Comparison of ENCODE assay signal across 9 cellular contexts in the genomic region with DNA sequence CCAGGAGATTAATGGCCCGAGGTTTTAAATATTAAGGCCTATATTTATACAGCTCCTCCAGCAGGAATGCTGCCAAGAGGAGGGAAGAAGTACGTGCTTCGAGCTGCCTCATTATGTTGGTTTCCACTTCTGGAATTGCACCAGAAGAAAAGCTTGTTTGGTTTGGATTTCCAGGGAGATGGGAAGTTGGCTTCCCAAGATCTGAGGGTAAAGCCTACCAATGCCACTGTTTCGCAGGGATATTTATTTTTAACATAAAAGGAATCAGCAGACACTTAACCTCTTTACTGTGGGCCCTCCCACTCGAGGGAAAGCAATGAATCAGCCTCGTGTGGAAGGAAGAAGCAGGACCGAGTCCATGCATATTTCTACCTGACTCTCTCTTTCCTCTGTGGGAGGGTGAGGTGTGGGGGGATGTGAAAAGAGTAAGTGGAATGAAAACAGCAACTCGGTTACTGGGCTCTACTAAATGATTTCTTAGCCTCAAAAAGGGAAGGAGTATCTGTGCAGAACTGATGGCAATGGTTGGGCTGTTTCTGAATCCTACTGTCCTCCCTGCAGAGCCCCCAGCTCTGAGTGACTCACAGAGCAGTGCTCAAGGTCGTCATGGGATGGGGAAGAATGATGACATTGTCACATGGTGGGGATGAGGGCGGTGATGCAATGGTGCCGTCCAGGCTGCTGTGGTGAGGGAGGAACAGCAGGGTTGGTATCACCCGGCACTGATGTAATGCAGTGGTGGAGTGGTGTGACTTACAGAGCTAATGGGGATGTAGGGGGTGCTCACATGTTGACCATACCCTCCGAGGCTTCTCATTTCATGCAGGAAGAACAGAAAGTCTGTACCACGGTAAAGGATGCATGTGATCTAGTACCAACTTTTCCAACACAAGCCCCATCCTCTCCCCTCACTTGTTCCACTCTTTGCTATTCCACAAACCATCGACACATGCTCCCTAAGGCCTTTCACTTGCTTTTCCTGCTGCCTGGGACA.
DNase-seq lines count a peak whose midpoint lies in the region; ATAC-seq and TF ChIP-seq lines count a peak whose summit lies in the region.
"Had no signal": no experiment of that assay in that cellular context is flagged by ENCODE, and none has a peak within 500 bp of the region (broad histone marks: within the 10 kb centered on the region; RNA-seq: fewer than 3 reads in every experiment).

No MANE protein-coding gene starts in this region.

- no peaks in the 10 kb centered on the region for H3K36me3 Mint-ChIP-seq in activated CD4-positive, alpha-beta memory T cell treated with anti-CD3 and anti-CD28 coated beads for 36 hours
- no peaks in the 10 kb centered on the region for H3K36me3 Mint-ChIP-seq in activated CD4-positive, alpha-beta memory T cell treated with anti-CD3 and anti-CD28 coated beads, Interleukin-2, amount 10 ng/mL, durations not matched to agents 7 days and 5 days (ENCODE audit: low read depth)
- H3K36me3 Mint-ChIP-seq in activated T-helper 1 cell treated with anti-CD3 and anti-CD28 coated beads, Interleukin-12 subunit alpha, Interleukin-12 subunit beta, Interleukin-2, Interleukin-4 antibody, amounts not matched to agents 30 ng/mL and 10 ng/mL and 1 ng/mL, durations not matched to agents 14 hours and 24 hours and 36 hours (ENCODE audit: low read depth): no peaks in the 10 kb centered on the region

- intact Hi-C loops in activated CD4-positive, alpha-beta memory T cell treated with anti-CD3 and anti-CD28 coated beads for 36 hours (cut with micrococcal nuclease): loop anchor here (1.0 kb wide), 2 partner anchors 29 to 58 kb away; no protein-coding TSS in a partner anchor
- intact Hi-C loops in activated T-helper 1 cell treated with anti-CD3 and anti-CD28 coated beads, Interleukin-12 subunit alpha, Interleukin-12 subunit beta, Interleukin-2, Interleukin-4 antibody, amounts not matched to agents 30 ng/mL and 10 ng/mL and 1 ng/mL, durations not matched to agents 14 hours and 24 hours and 36 hours (cut with micrococcal nuclease): loop anchor here (1.0 to 5.0 kb wide), 4 partner anchors 8 to 788 kb away; partner anchors contain the start of gene SPDL1
- intact Hi-C loops in prostate gland (cut with DNase I): no loop called here
- intact Hi-C loops in colonic mucosa (cut with DNase I): no loop called here

- POLR2A ChIA-PET in activated CD4-positive, alpha-beta memory T cell treated with anti-CD3 and anti-CD28 coated beads for 36 hours (lab: Charles Lee): interaction anchor here (1.1 kb wide), 1 partner anchor 29 kb away, joined by 4 read pairs; no protein-coding TSS in a partner anchor
- POLR2A ChIA-PET in activated CD4-positive, alpha-beta memory T cell treated with anti-CD3 and anti-CD28 coated beads, Interleukin-2, amount 10 ng/mL, durations not matched to agents 7 days and 5 days (lab: Charles Lee): no interaction called here

- no peak for ATAC-seq in GM18858 (IDR thresholded peaks at IDR 0.05; ENCODE audit: unreplicated experiment)

- H3K27ac Mint-ChIP-seq in activated CD4-positive, alpha-beta memory T cell treated with anti-CD3 and anti-CD28 coated beads for 36 hours: peak overlapping the region; percentile 69
- no peak overlapping the region for H3K27ac Mint-ChIP-seq in activated CD4-positive, alpha-beta memory T cell treated with anti-CD3 and anti-CD28 coated beads, Interleukin-2, amount 10 ng/mL, durations not matched to agents 7 days and 5 days
- H3K27ac Mint-ChIP-seq in activated T-helper 1 cell treated with anti-CD3 and anti-CD28 coated beads, Interleukin-12 subunit alpha, Interleukin-12 subunit beta, Interleukin-2, Interleukin-4 antibody, amounts not matched to agents 30 ng/mL and 10 ng/mL and 1 ng/mL, durations not matched to agents 14 hours and 24 hours and 36 hours: peak overlapping the region; percentile 72

- no peak overlapping the region for H3K27ac ChIP-seq in prostate gland
- no peak overlapping the region for H3K27ac ChIP-seq in colonic mucosa
- H3K27ac ChIP-seq: epithelial cell of prostate had no signal

- no peak overlapping the region for H3K9ac ChIP-seq in colonic mucosa (ENCODE audit: low read depth in 2 of 2, low read length in 2 of 2)

- no peaks in the 10 kb centered on the region for H3K36me3 ChIP-seq in prostate gland
- H3K36me3 ChIP-seq in colonic mucosa: no peaks in the 10 kb centered on the region

- H3K4me3 Mint-ChIP-seq in activated CD4-positive, alpha-beta memory T cell treated with anti-CD3 and anti-CD28 coated beads for 36 hours: no peak overlapping the region
- H3K4me3 Mint-ChIP-seq in activated CD4-positive, alpha-beta memory T cell treated with anti-CD3 and anti-CD28 coated beads, Interleukin-2, amount 10 ng/mL, durations not matched to agents 7 days and 5 days: no peak overlapping the region
- no peak overlapping the region for H3K4me3 Mint-ChIP-seq in activated T-helper 1 cell treated with anti-CD3 and anti-CD28 coated beads, Interleukin-12 subunit alpha, Interleukin-12 subunit beta, Interleukin-2, Interleukin-4 antibody, amounts not matched to agents 30 ng/mL and 10 ng/mL and 1 ng/mL, durations not matched to agents 14 hours and 24 hours and 36 hours

- no peak overlapping the region for H3K4me3 ChIP-seq in prostate gland
- no peak overlapping the region for H3K4me3 ChIP-seq in colonic mucosa

- no peaks in the 10 kb centered on the region for H3K9me3 Mint-ChIP-seq in activated CD4-positive, alpha-beta memory T cell treated with anti-CD3 and anti-CD28 coated beads for 36 hours
- no peaks in the 10 kb centered on the region for H3K9me3 Mint-ChIP-seq in activated CD4-positive, alpha-beta memory T cell treated with anti-CD3 and anti-CD28 coated beads, Interleukin-2, amount 10 ng/mL, durations not matched to agents 7 days and 5 days
- H3K9me3 Mint-ChIP-seq in activated T-helper 1 cell treated with anti-CD3 and anti-CD28 coated beads, Interleukin-12 subunit alpha, Interleukin-12 subunit beta, Interleukin-2, Interleukin-4 antibody, amounts not matched to agents 30 ng/mL and 10 ng/mL and 1 ng/mL, durations not matched to agents 14 hours and 24 hours and 36 hours: no peaks in the 10 kb centered on the region

- no peaks in the 10 kb centered on the region for H3K27me3 ChIP-seq in prostate gland (replicated peaks; ENCODE audit: insufficient read depth)
- no peaks in the 10 kb centered on the region for H3K27me3 ChIP-seq in colonic mucosa

- peak; percentile 67 for DNase-seq in activated CD4-positive, alpha-beta memory T cell treated with anti-CD3 and anti-CD28 coated beads for 36 hours
- DNase-seq in activated CD4-positive, alpha-beta memory T cell treated with anti-CD3 and anti-CD28 coated beads, Interleukin-2, amount 10 ng/mL, durations not matched to agents 7 days and 5 days: no peak
- DNase-seq in activated T-helper 1 cell treated with anti-CD3 and anti-CD28 coated beads, Interleukin-12 subunit alpha, Interleukin-12 subunit beta, Interleukin-2, Interleukin-4 antibody, amounts not matched to agents 30 ng/mL and 10 ng/mL and 1 ng/mL, durations not matched to agents 14 hours and 24 hours and 36 hours (ENCODE audit: low spot score): no peak
- DNase-seq in islet precursor cell (peak; percentile 75), superior temporal gyrus (ENCODE audit: extremely low spot score) (peak; percentile 43), prostate gland (ENCODE audit: low spot score) (no peak), colonic mucosa (no peak)

- H3K4me1 Mint-ChIP-seq in activated CD4-positive, alpha-beta memory T cell treated with anti-CD3 and anti-CD28 coated beads for 36 hours (ENCODE audit: low read depth): peaks cover 34% of the 10 kb centered on the region
- H3K4me1 Mint-ChIP-seq in activated CD4-positive, alpha-beta memory T cell treated with anti-CD3 and anti-CD28 coated beads, Interleukin-2, amount 10 ng/mL, durations not matched to agents 7 days and 5 days: peaks cover 3% of the 10 kb centered on the region
- H3K4me1 Mint-ChIP-seq in activated T-helper 1 cell treated with anti-CD3 and anti-CD28 coated beads, Interleukin-12 subunit alpha, Interleukin-12 subunit beta, Interleukin-2, Interleukin-4 antibody, amounts not matched to agents 30 ng/mL and 10 ng/mL and 1 ng/mL, durations not matched to agents 14 hours and 24 hours and 36 hours (ENCODE audit: low read depth): peaks cover 41% of the 10 kb centered on the region

- peaks cover 10% of the 10 kb centered on the region for H3K27me3 Mint-ChIP-seq in activated CD4-positive, alpha-beta memory T cell treated with anti-CD3 and anti-CD28 coated beads for 36 hours
- peaks cover 4% of the 10 kb centered on the region for H3K27me3 Mint-ChIP-seq in activated CD4-positive, alpha-beta memory T cell treated with anti-CD3 and anti-CD28 coated beads, Interleukin-2, amount 10 ng/mL, durations not matched to agents 7 days and 5 days
- no peaks in the 10 kb centered on the region for H3K27me3 Mint-ChIP-seq in activated T-helper 1 cell treated with anti-CD3 and anti-CD28 coated beads, Interleukin-12 subunit alpha, Interleukin-12 subunit beta, Interleukin-2, Interleukin-4 antibody, amounts not matched to agents 30 ng/mL and 10 ng/mL and 1 ng/mL, durations not matched to agents 14 hours and 24 hours and 36 hours (ENCODE audit: insufficient read depth)

- TF ChIP-seq CTCF in prostate gland (IDR thresholded peaks at IDR 0.05): no peak
- no peak for TF ChIP-seq CTCF in colonic mucosa (IDR thresholded peaks at IDR 0.05)

- H3K9me3 ChIP-seq in prostate gland: no peaks in the 10 kb centered on the region
- H3K9me3 ChIP-seq in colonic mucosa: no peaks in the 10 kb centered on the region

- CTCF ChIA-PET in activated CD4-positive, alpha-beta memory T cell treated with anti-CD3 and anti-CD28 coated beads for 36 hours (lab: Charles Lee): interaction anchor here (1.1 kb wide), 1 partner anchor 193 kb away, joined by 3 read pairs; no protein-coding TSS in a partner anchor
- CTCF ChIA-PET in activated CD4-positive, alpha-beta memory T cell treated with anti-CD3 and anti-CD28 coated beads, Interleukin-2, amount 10 ng/mL, durations not matched to agents 7 days and 5 days (lab: Charles Lee): interaction anchor here (0.6 kb wide), 1 partner anchor 196 kb away, joined by 5 read pairs; no protein-coding TSS in a partner anchor

- WGBS in prostate gland: 43% methylated on average over 15 of the region's 15 CpGs

- no peaks in the 10 kb centered on the region for H3K4me1 ChIP-seq in prostate gland (replicated peaks)
- H3K4me1 ChIP-seq in colonic mucosa: no peaks in the 10 kb centered on the region

- no peak for TF ChIP-seq POLR2A in prostate gland (IDR thresholded peaks at IDR 0.05)

Comparison
In these comparisons a context has a peak if more than half of its experiments do, and no peak if none do; other contexts are left out.
1. DNase-seq: peak in activated CD4-positive, alpha-beta memory T cell treated with anti-CD3 and anti-CD28 coated beads for 36 hours (single experiment), islet precursor cell (single experiment) and superior temporal gyrus (single experiment); none in activated CD4-positive, alpha-beta memory T cell treated with anti-CD3 and anti-CD28 coated beads, Interleukin-2, amount 10 ng/mL, durations not matched to agents 7 days and 5 days (single experiment), activated T-helper 1 cell treated with anti-CD3 and anti-CD28 coated beads, Interleukin-12 subunit alpha, Interleukin-12 subunit beta, Interleukin-2, Interleukin-4 antibody, amounts not matched to agents 30 ng/mL and 10 ng/mL and 1 ng/mL, durations not matched to agents 14 hours and 24 hours and 36 hours (single experiment), prostate gland (single experiment) and colonic mucosa (single experiment).
2. intact Hi-C loops: an anchor here in activated CD4-positive, alpha-beta memory T cell treated with anti-CD3 and anti-CD28 coated beads for 36 hours (1.0 kb wide) and activated T-helper 1 cell treated with anti-CD3 and anti-CD28 coated beads, Interleukin-12 subunit alpha, Interleukin-12 subunit beta, Interleukin-2, Interleukin-4 antibody, amounts not matched to agents 30 ng/mL and 10 ng/mL and 1 ng/mL, durations not matched to agents 14 hours and 24 hours and 36 hours (1.0 to 5.0 kb wide); none called in prostate gland and colonic mucosa.